1 cellular context compared by ENCODE assay signal in genomic region chr12:52585951-52586350, GRCh38.
TF ChIP-seq lines count a peak whose summit lies in the region.

No MANE protein-coding gene starts in this region.

TF ChIP-seq in HepG2, 621 proteins besides CTCF, POLR2A, EP300 and RAD21:
- TF ChIP-seq TRIM22 (IDR thresholded peaks at IDR 0.05) (no peak), REXO4 (CRISPR knock-in tag; IDR thresholded peaks at IDR 0.05; ENCODE audit: borderline replicate concordance) (no peak), PAF1 (CRISPR knock-in tag; IDR thresholded peaks at IDR 0.05) (no peak), ZNF317 (CRISPR knock-in tag; IDR thresholded peaks at IDR 0.05) (no peak), MLLT10 (CRISPR knock-in tag; IDR thresholded peaks at IDR 0.05) (no peak), LCORL (IDR thresholded peaks at IDR 0.05) (no peak), LCORL (CRISPR knock-in tag; IDR thresholded peaks at IDR 0.05) (no peak), ZNF574 (CRISPR knock-in tag; IDR thresholded peaks at IDR 0.05) (no peak), ZMYM3 (CRISPR knock-in tag; IDR thresholded peaks at IDR 0.05) (no peak), SETDB1 (CRISPR knock-in tag; IDR thresholded peaks at IDR 0.05; ENCODE audit: borderline replicate concordance) (no peak), RAD51 (IDR thresholded peaks at IDR 0.05; ENCODE audit: borderline replicate concordance) (no peak), ZNF678 (CRISPR knock-in tag; IDR thresholded peaks at IDR 0.05) (no peak), E2F1 (CRISPR knock-in tag; IDR thresholded peaks at IDR 0.05) (no peak), ZNF414 (CRISPR knock-in tag; IDR thresholded peaks at IDR 0.05) (no peak), ZNF749 (CRISPR knock-in tag; IDR thresholded peaks at IDR 0.05; ENCODE audit: borderline replicate concordance) (no peak), ZNF280D (CRISPR knock-in tag; IDR thresholded peaks at IDR 0.05) (no peak), NCOA5 (CRISPR knock-in tag; IDR thresholded peaks at IDR 0.05) (no peak), GFI1 (CRISPR knock-in tag; IDR thresholded peaks at IDR 0.05; ENCODE audit: borderline replicate concordance) (no peak), NFE2L1 (CRISPR knock-in tag; IDR thresholded peaks at IDR 0.05; ENCODE audit: borderline replicate concordance) (no peak)
